8 cellular contexts compared by ENCODE assay signal in genomic region chr4:120066525-120067333, GRCh38. TPM values are rescaled to one million over a fixed set of nuclear protein-coding genes. Genes with fewer than 3 reads are reported as not detected.
DNase-seq lines count a peak whose midpoint lies in the region; ATAC-seq and TF ChIP-seq lines count a peak whose summit lies in the region.

TSS of gene MAD2L1 (minus strand) at chr4:120066848. CDS start at chr4:120066734, 114 bp downstream.

- peak within 1 kb of the TSS; percentile 89 for H3K4me3 Mint-ChIP-seq in natural killer cell treated with Interleukin-12 subunit alpha and Interleukin-12 subunit beta and Interleukin-15 and Interleukin-18, amount 100 ng/mL, for 72 hours

- no peaks in the 10 kb centered on the region for H3K27me3 Mint-ChIP-seq in natural killer cell treated with Interleukin-12 subunit alpha and Interleukin-12 subunit beta and Interleukin-15 and Interleukin-18, amount 100 ng/mL, for 72 hours

- peak within 1 kb of the TSS; percentile 95 to 98 for H3K27ac Mint-ChIP-seq in natural killer cell treated with Interleukin-12 subunit alpha and Interleukin-12 subunit beta and Interleukin-15 and Interleukin-18, amount 100 ng/mL, for 72 hours

- ATAC-seq in natural killer cell treated with Interleukin-12 subunit alpha and Interleukin-12 subunit beta and Interleukin-15 and Interleukin-18, amount 100 ng/mL, for 72 hours, result peak; percentile 97 to 98
- peak; percentile 96 for ATAC-seq in stimulated activated naive CD8-positive, alpha-beta T cell treated with anti-CD3 and anti-CD28 coated beads, Interleukin-15, Interleukin-2, amounts not matched to agents 100 U/mL and 50 U/mL, for 24 hours

- DNase-seq in ELF-1 (ENCODE audit: low read depth, low spot score) (peak; percentile 99), H7 (peak; percentile 89), M059J (ENCODE audit: low read depth) (peak; percentile 97), SHP77 (lab: John Stamatoyannopoulos, UW) (peak; percentile 83 to 88), fibroblast of pulmonary artery (ENCODE audit: low read depth) (peak; percentile 99)
- DNase-seq in activated effector memory CD4-positive, alpha-beta T cell treated with Interleukin-2 at 50 U/mL for 16 hours, result peak; percentile 97
- peak; percentile 99 for DNase-seq in natural killer cell treated with Interleukin-12 subunit alpha and Interleukin-12 subunit beta and Interleukin-15 and Interleukin-18, amount 100 ng/mL, for 72 hours (ENCODE audit: low spot score)
- DNase-seq in stimulated activated naive CD8-positive, alpha-beta T cell treated with anti-CD3 and anti-CD28 coated beads, Interleukin-15, Interleukin-2, amounts not matched to agents 100 U/mL and 50 U/mL, for 24 hours, result peak; percentile 98

- H3K4me1 Mint-ChIP-seq in natural killer cell treated with Interleukin-12 subunit alpha and Interleukin-12 subunit beta and Interleukin-15 and Interleukin-18, amount 100 ng/mL, for 72 hours (ENCODE audit: low read depth in 2 of 2), result peaks cover 25 to 39% of the 10 kb centered on the region in 2 donors

- TF ChIP-seq CTCF in fibroblast of pulmonary artery (IDR thresholded peaks at IDR 0.05; ENCODE audit: low read length, missing control alignments), result no peak

- H3K36me3 Mint-ChIP-seq in natural killer cell treated with Interleukin-12 subunit alpha and Interleukin-12 subunit beta and Interleukin-15 and Interleukin-18, amount 100 ng/mL, for 72 hours, result peaks cover 12% of the 10 kb centered on the region

- no peaks in the 10 kb centered on the region for H3K9me3 Mint-ChIP-seq in natural killer cell treated with Interleukin-12 subunit alpha and Interleukin-12 subunit beta and Interleukin-15 and Interleukin-18, amount 100 ng/mL, for 72 hours

- no peaks in the 10 kb centered on the region for H3K27me3 ChIP-seq in H7 (ENCODE audit: control insufficient read depth, insufficient read depth, low read length)

- H3K4me3 ChIP-seq in H7 (ENCODE audit: insufficient read depth, low read depth, low read length) (peak within 1 kb of the TSS; percentile 86), fibroblast of pulmonary artery (replicated peaks; ENCODE audit: low read depth, low read length) (peak within 1 kb of the TSS; percentile 57)

- peaks cover 7% of the 10 kb centered on the region for H3K36me3 ChIP-seq in H7 (replicated peaks; ENCODE audit: control insufficient read depth, insufficient read depth, low read length)

RNA-seq across cellular contexts. Expression of gene MAD2L1, which starts in this region (rescaled TPM):
- 142 and 159 TPM in 2 replicates for total RNA-seq in H7 (2014; rRNA removed; shearing (Covaris generic))
- total RNA-seq in M059J (2014; rRNA removed; shearing (Covaris generic)), result 49.7 and 97.9 TPM in 2 replicates
- 10 to 100 TPM; 37.8 to 43.6 TPM for total RNA-seq in natural killer cell treated with Interleukin-12 subunit alpha and Interleukin-12 subunit beta and Interleukin-15 and Interleukin-18, amount 100 ng/mL, for 72 hours

Comparison
In these comparisons a context has a peak if more than half of its experiments do, and no peak if none do; other contexts are left out.
1. Peak in every context shown above with its lines: DNase-seq, ATAC-seq and H3K4me3 ChIP-seq.